ENCODE assay signal across 9 cellular contexts in genomic region chr11:72102162-72102561, GRCh38. TPM values are rescaled to one million over a fixed set of nuclear protein-coding genes. Genes with fewer than 3 reads are reported as not detected.
DNase-seq lines count a peak whose midpoint lies in the region; ATAC-seq and TF ChIP-seq lines count a peak whose summit lies in the region.
"Had no signal": no experiment of that assay in that cellular context is flagged by ENCODE, and none has a peak within 500 bp of the region (broad histone marks: within the 10 kb centered on the region; RNA-seq: fewer than 3 reads in every experiment).

No MANE protein-coding gene starts in this region.

- no peaks in the 10 kb centered on the region for H3K9me3 ChIP-seq in spleen

- H3K9me3 Mint-ChIP-seq in HFFc6 (0 out of 2 replicates have a peak, but pooled peaks cover 4% of the 10 kb centered on the region), glutamatergic neuron (ENCODE audit: unreplicated experiment) (peaks cover 13% of the 10 kb centered on the region)

- H3K27ac ChIP-seq in spleen = peak overlapping the region; percentile 92 to 99 (median 98)

- peaks cover 6% of the 10 kb centered on the region for H3K27me3 Mint-ChIP-seq in HFFc6 (ENCODE audit: insufficient read depth)
- peaks cover 12% of the 10 kb centered on the region for H3K27me3 Mint-ChIP-seq in glutamatergic neuron (ENCODE audit: unreplicated experiment)

- TF ChIP-seq POLR2A in spleen (IDR thresholded peaks at IDR 0.05) = no peak

- H3K4me3 ChIP-seq in WI38 (ENCODE audit: low read depth, low read length) (peak overlapping the region; percentile 94), spleen (peak overlapping the region; percentile 65 to 98 (median 84))

- H3K36me3 ChIP-seq in spleen = peaks cover 0 to 49% (median 21%) of the 10 kb centered on the region in 6 donors

- DNase-seq in HFFc6 (no peak), glutamatergic neuron (no peak), spleen (no peak), nucleus accumbens (lab: John Stamatoyannopoulos, UW) (no peak), iPS-NIHi7 (ENCODE audit: extremely low spot score) (no peak), T-helper 9 cell (no peak)

- intact Hi-C loops in spleen (cut with DNase I; ENCODE audit: low total_unique reads) = no loop called here

- H3K27ac Mint-ChIP-seq in HFFc6 = peak overlapping the region; percentile 94
- peak overlapping the region; percentile 96 for H3K27ac Mint-ChIP-seq in glutamatergic neuron (ENCODE audit: unreplicated experiment)

- ATAC-seq in HG03097 (IDR thresholded peaks at IDR 0.05; ENCODE audit: low FRiP score, unreplicated experiment) = no peak

- no peak for TF ChIP-seq CTCF in HFFc6 (IDR thresholded peaks at IDR 0.05)
- no peak for TF ChIP-seq CTCF in WI38 (IDR thresholded peaks at IDR 0.05; ENCODE audit: low read depth, low read length)
- TF ChIP-seq CTCF in glutamatergic neuron (IDR thresholded peaks at IDR 0.05; ENCODE audit: partially characterized antibody, unreplicated experiment) = no peak
- TF ChIP-seq CTCF in spleen (IDR thresholded peaks at IDR 0.05 in 8 of 11, conservative IDR thresholded peaks at IDR 0.05 in 3 of 11) = no peak

- 24 to 41% (median 32%) methylated on average over 4 of the region's 4 CpGs for WGBS in spleen, 5 donors

- H3K4me1 ChIP-seq in spleen = peaks cover 25 to 59% (median 43%) of the 10 kb centered on the region in 6 donors

- peaks cover 40% of the 10 kb centered on the region for H3K4me1 Mint-ChIP-seq in HFFc6 (ENCODE audit: low read depth)
- H3K4me1 Mint-ChIP-seq in glutamatergic neuron (ENCODE audit: low read depth, unreplicated experiment) = peaks cover 22% of the 10 kb centered on the region

- H3K36me3 Mint-ChIP-seq in HFFc6 (ENCODE audit: low read depth) (peaks cover 40% of the 10 kb centered on the region), glutamatergic neuron (ENCODE audit: unreplicated experiment) (no peaks in the 10 kb centered on the region)

- H3K4me3 Mint-ChIP-seq in HFFc6 (peak overlapping the region; percentile 96), glutamatergic neuron (ENCODE audit: unreplicated experiment) (peak overlapping the region; percentile 100)

- H3K27me3 ChIP-seq in spleen (replicated peaks in 1 of 7) = no peaks in the 10 kb centered on the region

RNA-seq across cellular contexts. Expression of gene LAMTOR1, which starts 0.9 kb away (rescaled TPM):
- 100 to 1,000 TPM; 131 to 170 (median 145) TPM for total RNA-seq in HFFc6 (2021; fragmentation: NEBNext Ultra II Directional; extraction: Animal tissue kit (Norgen Biotek cat#: 25700))
- total RNA-seq in glutamatergic neuron (ENCODE audit: unreplicated experiment) = 68.3 TPM
- total RNA-seq in spleen = 100 to 1,000 TPM in 4 of 7 donors, 10 to 100 TPM in 3; 81.5 to 182 (median 119) TPM
- 100 to 1,000 TPM in 2 of 3 donors, 10 to 100 TPM in 1; 96.2 to 155 (median 143) TPM for polyA plus RNA-seq in spleen

RNA-seq across cellular contexts. Expression of gene TOMT, which starts 3.6 kb away (rescaled TPM):
- total RNA-seq in HFFc6 (2021; fragmentation: NEBNext Ultra II Directional; extraction: Animal tissue kit (Norgen Biotek cat#: 25700)) = not detected
- not detected for total RNA-seq in glutamatergic neuron (ENCODE audit: unreplicated experiment)
- not detected for total RNA-seq in spleen
- not detected for polyA plus RNA-seq in spleen
- total RNA-seq: pulmonary artery endothelial cell had no signal

RNA-seq across cellular contexts. Expression of gene ANAPC15, which starts 10.3 kb away (rescaled TPM):
- total RNA-seq in HFFc6 (2021; fragmentation: NEBNext Ultra II Directional; extraction: Animal tissue kit (Norgen Biotek cat#: 25700)) = 100 to 1,000 TPM in 3 of 6 experiments, 10 to 100 TPM in 3; 83.0 to 119 (median 95.8) TPM
- total RNA-seq in glutamatergic neuron (ENCODE audit: unreplicated experiment) (31.9 TPM), spleen (10 to 100 TPM; 16.5 to 33.5 (median 26.3) TPM)
- polyA plus RNA-seq in spleen = 10 to 100 TPM; 49.4 to 65.6 (median 59.7) TPM

RNA-seq across cellular contexts. Expression of gene LRRC51, which starts 21.5 kb away (rescaled TPM):
- total RNA-seq in HFFc6 (2021; fragmentation: NEBNext Ultra II Directional; extraction: Animal tissue kit (Norgen Biotek cat#: 25700)) = 10 to 100 TPM in 1 of 6 experiments, 1 to 10 TPM in 5; 7.4 to 12.4 (median 8.5) TPM
- total RNA-seq in glutamatergic neuron (ENCODE audit: unreplicated experiment) (8.3 TPM), spleen (10 to 100 TPM in 1 of 7 donors, 1 to 10 TPM in 6; 3.3 to 10.0 (median 5.0) TPM)
- polyA plus RNA-seq in spleen = 1 to 10 TPM; 2.0 to 2.4 (median 2.2) TPM

RNA-seq across cellular contexts. Expression of gene NUMA1, which starts 21.8 kb away (rescaled TPM):
- 100 to 1,000 TPM; 127 to 148 (median 137) TPM for total RNA-seq in HFFc6 (2021; fragmentation: NEBNext Ultra II Directional; extraction: Animal tissue kit (Norgen Biotek cat#: 25700))
- 207 TPM for total RNA-seq in glutamatergic neuron (ENCODE audit: unreplicated experiment)
- total RNA-seq in spleen = 100 to 1,000 TPM; 174 to 248 (median 203) TPM
- polyA plus RNA-seq in spleen = 100 to 1,000 TPM in 2 of 3 donors, 10 to 100 TPM in 1; 75.5 to 164 (median 141) TPM
